In genomic region chr12:54197037-54197909, GRCh38 we compare ENCODE assay signal across 1 cellular context.
TF ChIP-seq lines count a peak whose summit lies in the region.

No MANE protein-coding gene starts in this region.

TF ChIP-seq in GM12878, 131 proteins besides CTCF, POLR2A, EP300 and RAD21 (continued from another document):
- TF ChIP-seq SKIL (IDR thresholded peaks at IDR 0.05; ENCODE audit: low read depth, poor library complexity, severe bottlenecking) = no peak
- no peak for TF ChIP-seq EZH2 (IDR thresholded peaks at IDR 0.05; ENCODE audit: borderline replicate concordance, control insufficient read depth, low read depth, low read length)
- no peak for TF ChIP-seq POLR2AphosphoS2 (IDR thresholded peaks at IDR 0.05; ENCODE audit: low read depth, low read length)
- TF ChIP-seq IRF3 (IDR thresholded peaks at IDR 0.05) = no peak
- TF ChIP-seq ZNF207 (IDR thresholded peaks at IDR 0.05; ENCODE audit: borderline replicate concordance) = no peak
- TF ChIP-seq NFYA (IDR thresholded peaks at IDR 0.05; ENCODE audit: borderline replicate concordance, low read depth, low read length) = no peak
- no peak for TF ChIP-seq PAX8 (IDR thresholded peaks at IDR 0.05)
- TF ChIP-seq STAT1 (conservative IDR thresholded peaks at IDR 0.05) = no peak
- TF ChIP-seq MAX (IDR thresholded peaks at IDR 0.05; ENCODE audit: low read depth, low read length) = no peak
- TF ChIP-seq CHD2 (IDR thresholded peaks at IDR 0.05; ENCODE audit: borderline replicate concordance, low read depth, low read length) = peak; percentile 74; the same call in 1 of the 2 replicates
- no peak for TF ChIP-seq IRF4 (IDR thresholded peaks at IDR 0.05; ENCODE audit: low read depth, low read length)
- TF ChIP-seq BCL11A (IDR thresholded peaks at IDR 0.05; ENCODE audit: low read depth, low read length) = 0 out of 2 replicates have a peak, but pooled peaks have one; percentile 20
- TF ChIP-seq PBX3 (IDR thresholded peaks at IDR 0.05; ENCODE audit: insufficient replicate concordance, low read depth, low read length) = no peak
- no peak for TF ChIP-seq IRF5 (IDR thresholded peaks at IDR 0.05; ENCODE audit: borderline replicate concordance)
- no peak for TF ChIP-seq REST (IDR thresholded peaks at IDR 0.05; ENCODE audit: low read depth, low read length)
- TF ChIP-seq ELK1 (IDR thresholded peaks at IDR 0.05; ENCODE audit: low read depth, low read length) = no peak
- TF ChIP-seq SUZ12 (IDR thresholded peaks at IDR 0.05; ENCODE audit: unreplicated experiment) = no peak
- no peak for TF ChIP-seq WRNIP1 (IDR thresholded peaks at IDR 0.05; ENCODE audit: borderline replicate concordance, low read depth, low read length)
- peak; percentile 48; the same call in 1 of the 2 replicates for TF ChIP-seq BACH1 (IDR thresholded peaks at IDR 0.05; ENCODE audit: borderline replicate concordance)
- TF ChIP-seq ZNF24 (IDR thresholded peaks at IDR 0.05) = no peak
- TF ChIP-seq MEF2B (IDR thresholded peaks at IDR 0.05; ENCODE audit: partially characterized antibody, poor library complexity, severe bottlenecking) = peak; percentile 88
- no peak for TF ChIP-seq KLF5 (IDR thresholded peaks at IDR 0.05; ENCODE audit: partially characterized antibody)
TF ChIP-seq in GM12878: peak in this region for 8.
